Comparison of ENCODE assay signal across 8 cellular contexts in the genomic region with DNA sequence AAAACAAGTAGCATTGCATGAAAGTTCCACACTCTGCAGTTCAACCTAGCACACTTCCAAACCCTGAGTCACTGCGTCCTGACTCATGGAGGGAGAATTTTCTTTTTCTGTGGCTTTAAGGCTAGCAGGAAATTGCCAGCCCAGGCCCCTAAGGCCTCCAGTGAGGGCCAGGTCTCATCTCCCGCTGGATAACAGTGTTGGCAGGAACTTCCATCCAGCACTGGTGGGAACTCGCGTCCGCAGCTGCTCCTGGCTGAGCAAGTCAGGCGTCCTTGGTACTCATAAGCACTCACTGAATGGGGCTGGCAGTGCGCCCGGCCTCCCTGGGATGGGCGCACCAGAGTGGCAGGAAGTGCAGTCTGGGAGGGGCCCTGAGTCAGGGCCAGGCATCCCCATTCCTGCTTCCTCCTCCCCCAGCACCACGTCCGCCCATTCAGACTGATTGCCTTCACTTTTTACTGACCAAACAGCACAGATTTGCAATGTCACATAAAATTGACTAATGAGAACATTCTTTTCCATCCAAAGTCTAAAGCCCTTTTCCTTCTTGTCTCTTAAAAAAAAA. TPM values are rescaled to one million over a fixed set of nuclear protein-coding genes. Genes with fewer than 3 reads are reported as not detected.
DNase-seq lines count a peak whose midpoint lies in the region; ATAC-seq and TF ChIP-seq lines count a peak whose summit lies in the region.

No MANE protein-coding gene starts in this region.

- no peaks in the 10 kb centered on the region for H4K20me1 ChIP-seq in osteoblast (ENCODE audit: insufficient read depth, low read length)

- peak overlapping the region; percentile 66 for H3K4me2 ChIP-seq in osteoblast (ENCODE audit: insufficient read depth, low read length)

- TF ChIP-seq CTCF in fibroblast of the aortic adventitia (IDR thresholded peaks at IDR 0.05; ENCODE audit: insufficient read depth, low read length) (no peak), osteoblast (IDR thresholded peaks at IDR 0.05; ENCODE audit: extremely low read depth, low read depth, low read length) (no peak)

- no peaks in the 10 kb centered on the region for H3K27me3 ChIP-seq in osteoblast (ENCODE audit: insufficient read depth, low read length)

- H2AFZ ChIP-seq in osteoblast (ENCODE audit: low read length): peak overlapping the region; percentile 52

- peak; percentile 94 for DNase-seq in DMS79 treated with DMSO at 0.1 percent for 48 hours (lab: John Stamatoyannopoulos, UW)
- peak; percentile 90 for DNase-seq in NCI-H1092 (lab: John Stamatoyannopoulos, UW)
- DNase-seq in UCSD-AML1 (lab: John Stamatoyannopoulos, UW; ENCODE audit: unreplicated experiment): peak; percentile 78
- peak; percentile 100 for DNase-seq in fibroblast of the aortic adventitia (ENCODE audit: low read depth)
- DNase-seq in osteoblast (ENCODE audit: insufficient read length, low spot score, missing footprints): peak; percentile 95
- DNase-seq in NCI-H1048 (lab: John Stamatoyannopoulos, UW): no peak
- no peak for DNase-seq in effector CD4-positive, alpha-beta T cell

- no peaks in the 10 kb centered on the region for H3K36me3 ChIP-seq in osteoblast (ENCODE audit: insufficient read depth, low read length)

- ATAC-seq in HG03521 (IDR thresholded peaks at IDR 0.05; ENCODE audit: unreplicated experiment): no peak

- H3K4me1 ChIP-seq in osteoblast (ENCODE audit: insufficient read depth, low read length): peaks cover 37% of the 10 kb centered on the region

- H3K27ac ChIP-seq in osteoblast (ENCODE audit: low read depth, low read length): peak overlapping the region; percentile 98

- no peaks in the 10 kb centered on the region for H3K9me3 ChIP-seq in osteoblast (ENCODE audit: low read depth, low read length)

- H3K4me3 ChIP-seq in fibroblast of the aortic adventitia (ENCODE audit: low read depth, low read length) (peak overlapping the region; percentile 41), osteoblast (ENCODE audit: insufficient read depth, low read length) (peak overlapping the region; percentile 20)

- no peaks in the 10 kb centered on the region for H3K79me2 ChIP-seq in osteoblast (ENCODE audit: insufficient read depth, low read length)

RNA-seq across cellular contexts. Expression of a gene that starts 14.3 kb away (rescaled TPM):
- total RNA-seq in fibroblast of the aortic adventitia (ENCODE audit: low replicate concordance) (10.1 and 442 TPM in 2 replicates), osteoblast (4.4 and 5.1 TPM in 2 replicates)

Comparison
In these comparisons a context has a peak if more than half of its experiments do, and no peak if none do; other contexts are left out.
1. DNase-seq: peak in DMS79 treated with DMSO at 0.1 percent for 48 hours (single experiment), NCI-H1092 (single experiment), UCSD-AML1 (single experiment), fibroblast of the aortic adventitia (single experiment) and osteoblast (single experiment); none in NCI-H1048 (single experiment) and effector CD4-positive, alpha-beta T cell (single experiment).